ENCODE assay signal across 8 cellular contexts in genomic region chr12:21941522-21942376, GRCh38. TPM values are rescaled to one million over a fixed set of nuclear protein-coding genes. Genes with fewer than 3 reads are reported as not detected.
DNase-seq lines count a peak whose midpoint lies in the region; ATAC-seq, FAIRE-seq and TF ChIP-seq lines count a peak whose summit lies in the region.

No MANE protein-coding gene starts in this region.

- TF ChIP-seq EP300 in H1 (IDR thresholded peaks at IDR 0.05; ENCODE audit: borderline replicate concordance in 1 of 2, low read depth in 2 of 2, low read length in 2 of 2) (no peak), tibial nerve (IDR thresholded peaks at IDR 0.05) (peak in 1 of 2 donors; percentile 28)

- H4K91ac ChIP-seq in H1 (replicated peaks; ENCODE audit: insufficient read length, low read length), result no peak overlapping the region

- H3K79me1 ChIP-seq in H1 (ENCODE audit: low read depth, low read length), result no peaks in the 10 kb centered on the region

- H4K8ac ChIP-seq in H1 (ENCODE audit: extremely low read depth, insufficient read depth, low read length), result no peak overlapping the region

- no peak overlapping the region for H3K27ac Mint-ChIP-seq in MCF 10A (ENCODE audit: low read depth, unreplicated experiment)

- ATAC-seq in lower lobe of right lung (peak; percentile 85), PC-3 (no peak)

- H3K56ac ChIP-seq in H1 (replicated peaks; ENCODE audit: insufficient read length, low read depth, low read length), result no peak overlapping the region

- H3K36me3 Mint-ChIP-seq in MCF 10A (ENCODE audit: insufficient read depth, unreplicated experiment), result no peaks in the 10 kb centered on the region

- H3K9ac ChIP-seq in H1 (replicated peaks in 1 of 4; ENCODE audit: extremely low read depth in 1 of 4, low read depth in 3 of 4, low read length in 3 of 4), result no peak overlapping the region; a peak in 1 of 7 replicates
- no peak overlapping the region for H3K9ac ChIP-seq in PC-3 (ENCODE audit: low read length)

- POLR2A ChIA-PET in MCF 10A (lab: Yijun Ruan, JAX), result no interaction called here
- POLR2A ChIA-PET in H1 (lab: Charles Lee; ENCODE audit: partially characterized antibody), result no interaction called here
- POLR2A ChIA-PET in PC-3 (lab: Charles Lee; ENCODE audit: unreplicated experiment), result no interaction called here

- H3K9me3 ChIP-seq in breast epithelium, result peaks cover 9 to 14% of the 10 kb centered on the region in 2 donors
- H3K9me3 ChIP-seq in H1 (ENCODE audit: insufficient read depth in 2 of 2, low read depth in 1 of 2, low read length in 1 of 2), result no peaks in the 10 kb centered on the region
- H3K9me3 ChIP-seq in lower lobe of right lung, result peaks cover 9% of the 10 kb centered on the region
- peaks cover 0 to 13% (median 0%) of the 10 kb centered on the region in 4 donors for H3K9me3 ChIP-seq in tibial nerve
- H3K9me3 ChIP-seq in PC-3 (ENCODE audit: low read length), result no peaks in the 10 kb centered on the region

- TF ChIP-seq POLR2A in breast epithelium (IDR thresholded peaks at IDR 0.05) (no peak), H1 (IDR thresholded peaks at IDR 0.05; ENCODE audit: control extremely low read depth in 1 of 2, low read depth in 2 of 2, low read length in 2 of 2) (0 out of 3 replicates have a peak, but pooled peaks of 1 of the 2 experiments have one; percentile 24), tibial nerve (IDR thresholded peaks at IDR 0.05) (no peak)

- peaks cover 11% of the 10 kb centered on the region; the same call in 1 of the 2 replicates for H3K23me2 ChIP-seq in H1 (ENCODE audit: low read depth, low read length)

- intact Hi-C loops in breast epithelium (cut with DNase I; ENCODE audit: low total_unique reads), result no loop called here
- intact Hi-C loops in MCF 10A (cut with micrococcal nuclease), result no loop called here
- intact Hi-C loops in lower lobe of right lung (cut with DNase I), result no loop called here
- intact Hi-C loops in PC-3 (cut with micrococcal nuclease), result no loop called here

- H3K18ac ChIP-seq in H1 (ENCODE audit: extremely low read depth, low read length), result no peak overlapping the region

- H2BK12ac ChIP-seq in H1 (ENCODE audit: low read depth, low read length), result no peak overlapping the region

- H3K36me3 ChIP-seq in breast epithelium (no peaks in the 10 kb centered on the region), H1 (ENCODE audit: control insufficient read depth in 2 of 4, insufficient read depth in 4 of 4, low read length in 3 of 4) (no peaks in the 10 kb centered on the region), lower lobe of right lung (no peaks in the 10 kb centered on the region), tibial nerve (no peaks in the 10 kb centered on the region), PC-3 (ENCODE audit: low read depth, low read length) (no peaks in the 10 kb centered on the region)

- H2BK20ac ChIP-seq in H1 (ENCODE audit: low read length), result no peak overlapping the region

- no TSS peak for BruUV-seq in MCF 10A (replicated peaks; lab: Mats Ljungman, UMichigan)
- no TSS peak for BruUV-seq in PC-3 (replicated peaks; lab: Mats Ljungman, UMichigan)

- no peaks in the 10 kb centered on the region for H3K4me1 Mint-ChIP-seq in MCF 10A (ENCODE audit: insufficient read depth, unreplicated experiment)

- no peak overlapping the region for H2AK5ac ChIP-seq in H1 (ENCODE audit: low read depth, low read length)

- H2BK5ac ChIP-seq in H1 (ENCODE audit: low read depth, low read length), result no peak overlapping the region

- H3K23ac ChIP-seq in H1 (ENCODE audit: insufficient read length), result no peak overlapping the region

- H2AFZ ChIP-seq in H1 (ENCODE audit: low read length) (peak overlapping the region; percentile 96), PC-3 (ENCODE audit: low read length) (no peak overlapping the region)

- no peaks in the 10 kb centered on the region for H3K9me2 ChIP-seq in PC-3 (replicated peaks; ENCODE audit: low read length)

- H3K4me1 ChIP-seq in breast epithelium (peaks cover 0 to 4% of the 10 kb centered on the region in 2 donors), H1 (replicated peaks in 1 of 4; ENCODE audit: control insufficient read depth in 3 of 4, insufficient read depth in 4 of 4, low read length in 3 of 4) (no peaks in the 10 kb centered on the region), lower lobe of right lung (peaks cover 6% of the 10 kb centered on the region), tibial nerve (peaks cover 0 to 21% (median 0%) of the 10 kb centered on the region in 4 donors), PC-3 (ENCODE audit: insufficient read depth, low read length) (peaks cover 6% of the 10 kb centered on the region; the same call in 1 of the 2 replicates)

- H3K4me3 Mint-ChIP-seq in MCF 10A (ENCODE audit: unreplicated experiment), result no peak overlapping the region

- FAIRE-seq in H1 (lab: Jason Lieb, UNC), result no peak

- H3K27me3 Mint-ChIP-seq in MCF 10A (ENCODE audit: insufficient read depth, unreplicated experiment), result no peaks in the 10 kb centered on the region

- H3K79me2 ChIP-seq in H1 (ENCODE audit: control insufficient read depth in 1 of 2, insufficient read depth in 2 of 2, low read length in 2 of 2) (no peaks in the 10 kb centered on the region), PC-3 (ENCODE audit: low read length) (no peaks in the 10 kb centered on the region)

- no peak overlapping the region for H2BK120ac ChIP-seq in H1 (replicated peaks; ENCODE audit: low read depth, low read length)

- 5% methylated on average over 51 of the region's 51 CpGs; no CpG with 5 or more reads in 1 of the 2 experiments for WGBS in H1 (ENCODE audit: extremely low coverage in 1 of 2, insufficient coverage in 1 of 2, insufficient read length in 1 of 2, insufficient replicate concordance in 2 of 2, low coverage in 1 of 2, low lambda C conversion rate in 2 of 2, missing lambda C conversion rate in 1 of 2), 2 experiments
- WGBS in tibial nerve, 2 donors, result 2% methylated on average over 39 to 44 of the region's 51 CpGs

- H3K9me3 Mint-ChIP-seq in MCF 10A (ENCODE audit: unreplicated experiment), result no peaks in the 10 kb centered on the region

- CTCF ChIA-PET in MCF 10A (lab: Yijun Ruan, JAX), result no interaction called here
- CTCF ChIA-PET in H1 (lab: Charles Lee; ENCODE audit: partially characterized antibody), result interaction anchor here (0.5 to 2.6 kb wide), 5 partner anchors 16 to 217 kb away, joined by 3 to 11 read pairs (median 3); no protein-coding TSS in a partner anchor
- CTCF ChIA-PET in PC-3 (lab: Charles Lee), result no interaction called here

- H4K20me1 ChIP-seq in H1 (replicated peaks in 1 of 2; ENCODE audit: control insufficient read depth in 1 of 2, insufficient read depth in 2 of 2, low read length in 2 of 2) (no peaks in the 10 kb centered on the region), PC-3 (ENCODE audit: low read length) (no peaks in the 10 kb centered on the region)

- TF ChIP-seq RAD21 in H1 (IDR thresholded peaks at IDR 0.05 in 1 of 2, conservative IDR thresholded peaks at IDR 0.05 in 1 of 2; ENCODE audit: low read depth in 2 of 2, low read length in 2 of 2), result peak; percentile 33 to 47; a peak in 2 of 4 replicates

- TF ChIP-seq CTCF in breast epithelium (IDR thresholded peaks at IDR 0.05) (peak in 1 of 3 donors; percentile 33), MCF 10A (IDR thresholded peaks at IDR 0.05; ENCODE audit: unreplicated experiment) (no peak), H1 (IDR thresholded peaks at IDR 0.05; ENCODE audit: control extremely low read depth in 1 of 3, insufficient read depth in 1 of 3, low read depth in 1 of 3, low read length in 3 of 3) (peak; percentile 52 to 68 (median 61)), lower lobe of right lung (IDR thresholded peaks at IDR 0.05) (peak; percentile 45), tibial nerve (IDR thresholded peaks at IDR 0.05) (peak in 3 of 5 experiments; percentile 20 to 39 (median 27)), PC-3 (conservative IDR thresholded peaks at IDR 0.05; ENCODE audit: low read depth, low read length) (no peak)

- H3K14ac ChIP-seq in H1 (ENCODE audit: insufficient read length), result no peak overlapping the region

- no peak overlapping the region for H4K5ac ChIP-seq in H1 (ENCODE audit: insufficient read length, low read depth, low read length)

- H3K4ac ChIP-seq in H1 (replicated peaks; ENCODE audit: insufficient read length, low read depth, low read length), result no peak overlapping the region

- H3K4me2 ChIP-seq in H1 (ENCODE audit: insufficient read depth in 1 of 2, low read depth in 2 of 2, low read length in 2 of 2), result peak overlapping the region; percentile 92 to 95
- no peak overlapping the region for H3K4me2 ChIP-seq in PC-3 (ENCODE audit: low read length)

- peak overlapping the region; percentile 37 to 79 for H3K27ac ChIP-seq in breast epithelium
- H3K27ac ChIP-seq in H1 (ENCODE audit: low read depth, low read length), result no peak overlapping the region
- peak overlapping the region; percentile 78 for H3K27ac ChIP-seq in lower lobe of right lung
- H3K27ac ChIP-seq in tibial nerve, result peak overlapping the region in 3 of 4 donors; percentile 28 to 77 (median 60)
- no peak overlapping the region for H3K27ac ChIP-seq in PC-3 (ENCODE audit: low read length)

- DNase-seq in breast epithelium (ENCODE audit: low spot score in 2 of 2) (no peak), MCF 10A (ENCODE audit: unreplicated experiment) (no peak), H1 (ENCODE audit: low read depth in 1 of 2, low spot score in 2 of 2) (peak in 1 of 2 experiments; percentile 51), lower lobe of right lung (peak; percentile 65), tibial nerve (ENCODE audit: low spot score in 2 of 2) (peak in 1 of 2 donors; percentile 33), NCI-H2081 (lab: John Stamatoyannopoulos, UW) (no peak), PC-3 (no peak), NCI-H2107 treated with DMSO at 0.1 percent for 48 hours (lab: John Stamatoyannopoulos, UW; ENCODE audit: unreplicated experiment) (no peak)

- H3F3A ChIP-seq in PC-3 (ENCODE audit: low read length, unreplicated experiment), result no peaks in the 10 kb centered on the region

- H3K4me3 ChIP-seq in breast epithelium (peak overlapping the region; percentile 37 to 68 (median 46)), H1 (ENCODE audit: extremely low read depth in 1 of 4, insufficient read depth in 2 of 4, low read depth in 3 of 4, low read length in 4 of 4) (peak overlapping the region; percentile 60 to 70 (median 65)), lower lobe of right lung (peak overlapping the region; percentile 54), tibial nerve (peak overlapping the region; percentile 34 to 54 (median 38)), PC-3 (ENCODE audit: low read length) (no peak overlapping the region)

- H2BK15ac ChIP-seq in H1 (ENCODE audit: low read length), result no peak overlapping the region

- peaks cover 0 to 44% of the 10 kb centered on the region in 2 donors for H3K27me3 ChIP-seq in breast epithelium
- H3K27me3 ChIP-seq in H1 (replicated peaks in 1 of 4; ENCODE audit: control insufficient read depth in 3 of 4, extremely low read depth in 1 of 4, insufficient read depth in 3 of 4, low read length in 3 of 4), result peaks cover 1 to 32% (median 26%) of the 10 kb centered on the region in 4 experiments
- H3K27me3 ChIP-seq in lower lobe of right lung (ENCODE audit: low read depth), result peaks cover 16% of the 10 kb centered on the region
- H3K27me3 ChIP-seq in tibial nerve, result peaks cover 0 to 26% of the 10 kb centered on the region in 2 donors
- no peaks in the 10 kb centered on the region for H3K27me3 ChIP-seq in PC-3 (ENCODE audit: low read length)

RNA-seq across cellular contexts. Expression of gene ABCC9, which starts 0.5 kb away (rescaled TPM):
- total RNA-seq in breast epithelium (10 to 100 TPM; 10.2 to 52.0 (median 27.5) TPM), MCF 10A (2022) (0.12 TPM in 2 replicates), lower lobe of right lung (27.5 TPM), tibial nerve (10 to 100 TPM; 12.5 to 41.6 (median 27.3) TPM), PC-3 (2014; rRNA removed) (0.23 and 0.33 TPM in 2 replicates)
- not detected in 2 replicates for total RNA-seq in H1 (2021; fragmentation: NEBNext Ultra II Directional; extraction: Animal tissue kit (Norgen Biotek cat#: 25700))
- polyA plus RNA-seq in H1 (2011; rRNA removed), result under 0.01 and 0.02 TPM in 2 replicates
- not detected for polyA plus RNA-seq in H1 (2011; cell fraction: cytosol; rRNA removed)
- not detected for polyA plus RNA-seq in H1 (2011; cell fraction: nucleus; rRNA removed)
- 0.03 to 0.04 TPM (median 0.03 TPM) in 3 of 4 replicates, not detected in the other for polyA plus RNA-seq in H1 (2012, experiment 1 of 2)
- polyA plus RNA-seq in H1 (2012, experiment 2 of 2), result not detected
- 0.04 TPM for polyA plus RNA-seq in H1 (2013, experiment 1 of 2)
- polyA plus RNA-seq in H1 (2013, experiment 2 of 2), result 0.02 TPM
- polyA minus RNA-seq in H1 (2011; rRNA and poly(A)+ RNA removed), result 0.02 TPM in 1 of 2 replicates, not detected in the other
- polyA minus RNA-seq in H1 (2011; cell fraction: cytosol; rRNA and poly(A)+ RNA removed), result not detected
- polyA minus RNA-seq in H1 (2011; cell fraction: nucleus; rRNA and poly(A)+ RNA removed), result 0.10 TPM

Comparison
In these comparisons a context has a peak if more than half of its experiments do, and no peak if none do; other contexts are left out.
1. H3K27ac ChIP-seq: peak in breast epithelium (2 of 2), lower lobe of right lung (single experiment) and tibial nerve (3 of 4); none in H1 (single experiment) and PC-3 (single experiment).
2. CTCF ChIP-seq: peak in H1 (3 of 3), lower lobe of right lung (single experiment) and tibial nerve (3 of 5); none in MCF 10A (single experiment) and PC-3 (single experiment).